Comparison of ENCODE assay signal across 1 cellular context in genomic region chr3:39383190-39383912, GRCh38.
TF ChIP-seq lines count a peak whose summit lies in the region.

TSS of gene SLC25A38 (plus strand) at chr3:39383370. CDS start at chr3:39383725, 355 bp downstream.

TF ChIP-seq in HepG2, 621 proteins besides CTCF, POLR2A, EP300 and RAD21 (continued from another document and continues in another):
- TF ChIP-seq PRDM15 (CRISPR knock-in tag; IDR thresholded peaks at IDR 0.05) (no peak), TSC22D2 (CRISPR knock-in tag; IDR thresholded peaks at IDR 0.05; ENCODE audit: borderline replicate concordance) (no peak), RBM39 (IDR thresholded peaks at IDR 0.05; ENCODE audit: low read depth, low read length, poor library complexity, severe bottlenecking) (no peak), ZNF546 (CRISPR knock-in tag; conservative IDR thresholded peaks at IDR 0.05) (peak; percentile 52; the same call in 1 of the 2 replicates), SIX1 (CRISPR knock-in tag; IDR thresholded peaks at IDR 0.05; ENCODE audit: borderline replicate concordance) (no peak; the same call in 1 of the 2 replicates), SMAD9 (CRISPR knock-in tag; IDR thresholded peaks at IDR 0.05) (0 out of 2 replicates have a peak, but pooled peaks have one; percentile 14), ZSCAN25 (CRISPR knock-in tag; IDR thresholded peaks at IDR 0.05) (no peak), ZNF253 (CRISPR knock-in tag; IDR thresholded peaks at IDR 0.05; ENCODE audit: borderline replicate concordance) (no peak), THAP9 (CRISPR knock-in tag; IDR thresholded peaks at IDR 0.05; ENCODE audit: borderline replicate concordance) (peak; percentile 87; the same call in 1 of the 2 replicates), SNAPC4 (CRISPR knock-in tag; IDR thresholded peaks at IDR 0.05) (no peak), RFXANK (CRISPR knock-in tag; IDR thresholded peaks at IDR 0.05) (no peak), POLR2G (IDR thresholded peaks at IDR 0.05; ENCODE audit: low read depth, low read length) (peak; percentile 55; the same call in 1 of the 2 replicates), GATAD1 (CRISPR knock-in tag; IDR thresholded peaks at IDR 0.05) (peak; percentile 75), HNF1A (IDR thresholded peaks at IDR 0.05; ENCODE audit: low read depth) (no peak), HNF1A (CRISPR knock-in tag; IDR thresholded peaks at IDR 0.05; ENCODE audit: borderline replicate concordance) (0 out of 2 replicates have a peak, but pooled peaks have one; percentile 24), ZNF234 (CRISPR knock-in tag; conservative IDR thresholded peaks at IDR 0.05) (no peak), IKZF5 (CRISPR knock-in tag; IDR thresholded peaks at IDR 0.05) (no peak), ZNF180 (CRISPR knock-in tag; IDR thresholded peaks at IDR 0.05; ENCODE audit: borderline replicate concordance, low read depth) (no peak), RERE (CRISPR knock-in tag; IDR thresholded peaks at IDR 0.05; ENCODE audit: low read depth) (no peak), NRL (CRISPR knock-in tag; IDR thresholded peaks at IDR 0.05; ENCODE audit: borderline replicate concordance) (peak; percentile 71; the same call in 1 of the 2 replicates), FOXK1 (CRISPR knock-in tag; IDR thresholded peaks at IDR 0.05; ENCODE audit: borderline replicate concordance, low read depth) (peak; percentile 48; the same call in 1 of the 2 replicates), ELF4 (CRISPR knock-in tag; IDR thresholded peaks at IDR 0.05; ENCODE audit: borderline replicate concordance) (no peak), ZNF34 (CRISPR knock-in tag; IDR thresholded peaks at IDR 0.05; ENCODE audit: borderline replicate concordance) (no peak), ZNF326 (CRISPR knock-in tag; IDR thresholded peaks at IDR 0.05; ENCODE audit: borderline replicate concordance) (no peak), ZNF138 (CRISPR knock-in tag; IDR thresholded peaks at IDR 0.05; ENCODE audit: low read depth) (no peak), HOXA9 (CRISPR knock-in tag; IDR thresholded peaks at IDR 0.05; ENCODE audit: borderline replicate concordance) (no peak; the same call in 1 of the 2 replicates), ZNF558 (CRISPR knock-in tag; IDR thresholded peaks at IDR 0.05; ENCODE audit: borderline replicate concordance) (peak; percentile 21; the same call in 1 of the 2 replicates), SSRP1 (CRISPR knock-in tag; IDR thresholded peaks at IDR 0.05) (no peak), ZNF12 (CRISPR knock-in tag; IDR thresholded peaks at IDR 0.05) (peak; percentile 33; the same call in 1 of the 2 replicates), ZNF607 (CRISPR knock-in tag; IDR thresholded peaks at IDR 0.05; ENCODE audit: borderline replicate concordance) (peak; percentile 16; the same call in 1 of the 2 replicates), ATF7 (IDR thresholded peaks at IDR 0.05) (no peak), ATF7 (CRISPR knock-in tag; IDR thresholded peaks at IDR 0.05) (no peak), XBP1 (CRISPR knock-in tag; IDR thresholded peaks at IDR 0.05) (no peak), NFYC (CRISPR knock-in tag; IDR thresholded peaks at IDR 0.05) (no peak)
